29 cellular contexts compared by ENCODE assay signal in genomic region chr1:11294951-11295350, GRCh38. TPM values are rescaled to one million over a fixed set of nuclear protein-coding genes. Genes with fewer than 3 reads are reported as not detected.
DNase-seq lines count a peak whose midpoint lies in the region; ATAC-seq and TF ChIP-seq lines count a peak whose summit lies in the region.
"Had no signal": no experiment of that assay in that cellular context is flagged by ENCODE, and none has a peak within 500 bp of the region (broad histone marks: within the 10 kb centered on the region; RNA-seq: fewer than 3 reads in every experiment).

No MANE protein-coding gene starts in this region.

- no peak overlapping the region for H3K27ac ChIP-seq in CD8-positive, alpha-beta T cell (ENCODE audit: low read depth, low read length)
- H3K27ac ChIP-seq: A549, adrenal gland, body of pancreas, dorsolateral prefrontal cortex, gastroesophageal sphincter, PC-9, tibial artery had no signal

- peak overlapping the region; percentile 63 for H3K27ac Mint-ChIP-seq in activated CD8-positive, alpha-beta memory T cell treated with anti-CD3 and anti-CD28 coated beads, Interleukin-2, amount 10 ng/mL, durations not matched to agents 7 days and 5 days
- peak overlapping the region; percentile 87 for H3K27ac Mint-ChIP-seq in CD8-positive, alpha-beta T cell
- H3K27ac Mint-ChIP-seq in activated CD8-positive, alpha-beta T cell treated with anti-CD3 and anti-CD28 coated beads, Interleukin-2, amount 10 ng/mL, durations not matched to agents 7 days and 5 days: peak overlapping the region; percentile 89
- H3K27ac Mint-ChIP-seq in naive B cell: peak overlapping the region in 4 of 6 donors; percentile 33 to 76 (median 66)

- peaks cover 37% of the 10 kb centered on the region for H3K4me1 Mint-ChIP-seq in activated CD8-positive, alpha-beta memory T cell treated with anti-CD3 and anti-CD28 coated beads, Interleukin-2, amount 10 ng/mL, durations not matched to agents 7 days and 5 days
- peaks cover 41% of the 10 kb centered on the region for H3K4me1 Mint-ChIP-seq in CD8-positive, alpha-beta T cell (ENCODE audit: low read depth)
- peaks cover 51% of the 10 kb centered on the region for H3K4me1 Mint-ChIP-seq in activated CD8-positive, alpha-beta T cell treated with anti-CD3 and anti-CD28 coated beads, Interleukin-2, amount 10 ng/mL, durations not matched to agents 7 days and 5 days (ENCODE audit: low read depth)
- peaks cover 0 to 16% (median 10%) of the 10 kb centered on the region in 3 donors for H3K4me1 Mint-ChIP-seq in naive B cell

- no peak overlapping the region for H3K4me3 ChIP-seq in CD8-positive, alpha-beta T cell (ENCODE audit: low read depth, low read length)
- H3K4me3 ChIP-seq: A549, adrenal gland, body of pancreas, dorsolateral prefrontal cortex, gastroesophageal sphincter, PC-9, tibial artery had no signal

- intact Hi-C loops in CD8-positive, alpha-beta T cell (cut with DNase I, micrococcal nuclease): loop anchor here (1.0 to 5.0 kb wide), 2 partner anchors 53 to 258 kb away; no protein-coding TSS in a partner anchor

- POLR2A ChIA-PET in CD8-positive, alpha-beta T cell (lab: Charles Lee): interaction anchor here (0.5 to 1.2 kb wide), 3 partner anchors 11 to 270 kb away, joined by 3 to 4 read pairs (median 3); no protein-coding TSS in a partner anchor
- POLR2A ChIA-PET in activated CD8-positive, alpha-beta T cell treated with anti-CD3 and anti-CD28 coated beads, Interleukin-2, amount 10 ng/mL, durations not matched to agents 7 days and 5 days (lab: Charles Lee): interaction anchor here (0.7 kb wide), 1 partner anchor 10 kb away, joined by 4 read pairs; no protein-coding TSS in a partner anchor

- peaks cover 18% of the 10 kb centered on the region for H3K36me3 Mint-ChIP-seq in activated CD8-positive, alpha-beta memory T cell treated with anti-CD3 and anti-CD28 coated beads, Interleukin-2, amount 10 ng/mL, durations not matched to agents 7 days and 5 days
- peaks cover 43% of the 10 kb centered on the region for H3K36me3 Mint-ChIP-seq in CD8-positive, alpha-beta T cell
- peaks cover 43% of the 10 kb centered on the region for H3K36me3 Mint-ChIP-seq in activated CD8-positive, alpha-beta T cell treated with anti-CD3 and anti-CD28 coated beads, Interleukin-2, amount 10 ng/mL, durations not matched to agents 7 days and 5 days (ENCODE audit: low read depth)
- H3K36me3 Mint-ChIP-seq in naive B cell: peaks cover 0 to 5% of the 10 kb centered on the region in 2 donors

- peaks cover 16% of the 10 kb centered on the region for H3K4me1 ChIP-seq in CD8-positive, alpha-beta T cell (ENCODE audit: insufficient read depth, low read length)
- H3K4me1 ChIP-seq: A549, adrenal gland, body of pancreas, tibial artery had no signal

- CTCF ChIA-PET in activated CD8-positive, alpha-beta memory T cell treated with anti-CD3 and anti-CD28 coated beads, Interleukin-2, amount 10 ng/mL, durations not matched to agents 7 days and 5 days (lab: Charles Lee): interaction anchor here (1.1 kb wide), 2 partner anchors 13 to 25 kb away, joined by 3 to 4 read pairs; no protein-coding TSS in a partner anchor
- CTCF ChIA-PET in CD8-positive, alpha-beta T cell (lab: Charles Lee): interaction anchor here (0.8 to 3.0 kb wide), 8 partner anchors 10 to 351 kb away, joined by 3 to 35 read pairs (median 5); partner anchors contain the start of gene MTOR
- CTCF ChIA-PET in activated CD8-positive, alpha-beta T cell treated with anti-CD3 and anti-CD28 coated beads, Interleukin-2, amount 10 ng/mL, durations not matched to agents 7 days and 5 days (lab: Charles Lee): interaction anchor here (0.7 to 3.6 kb wide), 4 partner anchors 12 to 257 kb away, joined by 3 to 17 read pairs (median 8); no protein-coding TSS in a partner anchor

- no peaks in the 10 kb centered on the region for H3K9me3 ChIP-seq in CD8-positive, alpha-beta T cell (ENCODE audit: low read length)
- H3K9me3 ChIP-seq: A549, adrenal gland, body of pancreas, gastroesophageal sphincter, tibial artery had no signal

- no peaks in the 10 kb centered on the region for H3K9me3 Mint-ChIP-seq in activated CD8-positive, alpha-beta memory T cell treated with anti-CD3 and anti-CD28 coated beads, Interleukin-2, amount 10 ng/mL, durations not matched to agents 7 days and 5 days (ENCODE audit: low read depth)
- H3K9me3 Mint-ChIP-seq in CD8-positive, alpha-beta T cell: no peaks in the 10 kb centered on the region
- no peaks in the 10 kb centered on the region for H3K9me3 Mint-ChIP-seq in activated CD8-positive, alpha-beta T cell treated with anti-CD3 and anti-CD28 coated beads, Interleukin-2, amount 10 ng/mL, durations not matched to agents 7 days and 5 days (ENCODE audit: insufficient read depth)
- H3K9me3 Mint-ChIP-seq in naive B cell: peaks cover 0 to 2% (median 0%) of the 10 kb centered on the region in 7 donors

- no peak overlapping the region for H3K4me3 Mint-ChIP-seq in activated CD8-positive, alpha-beta memory T cell treated with anti-CD3 and anti-CD28 coated beads, Interleukin-2, amount 10 ng/mL, durations not matched to agents 7 days and 5 days
- H3K4me3 Mint-ChIP-seq in CD8-positive, alpha-beta T cell: no peak overlapping the region
- no peak overlapping the region for H3K4me3 Mint-ChIP-seq in activated CD8-positive, alpha-beta T cell treated with anti-CD3 and anti-CD28 coated beads, Interleukin-2, amount 10 ng/mL, durations not matched to agents 7 days and 5 days
- no peak overlapping the region for H3K4me3 Mint-ChIP-seq in naive B cell

- DNase-seq in activated CD8-positive, alpha-beta memory T cell treated with anti-CD3 and anti-CD28 coated beads, Interleukin-2, amount 10 ng/mL, durations not matched to agents 7 days and 5 days: no peak
- DNase-seq in activated CD8-positive, alpha-beta memory T cell treated with anti-CD3 and anti-CD28 coated beads, Interleukin-2, amount 50 U/mL, for 48 hours: no peak
- no peak for DNase-seq in CD8-positive, alpha-beta T cell
- DNase-seq in activated CD8-positive, alpha-beta T cell treated with anti-CD3 and anti-CD28 coated beads, Interleukin-2, amount 10 ng/mL, durations not matched to agents 7 days and 5 days: peak; percentile 41
- DNase-seq in naive B cell: no peak
- no peak for DNase-seq in A172 (ENCODE audit: low spot score)
- no peak for DNase-seq in NAMALWA (ENCODE audit: low spot score)
- DNase-seq in omental fat pad (ENCODE audit: low spot score): no peak
- DNase-seq: activated CD4-positive, alpha-beta T cell treated with anti-CD3 and anti-CD28 coated beads, Interleukin-2, amount 50 U/mL, for 1 hour; adrenal gland; AML-193; body of pancreas; cerebellar nuclear complex; DMS53; dorsolateral prefrontal cortex; hippocampal formation; left cardiac atrium; mesenchymal stem cell; NCI-H1092; NCI-H187; NCI-H2171; NCI-H524 treated with DMSO at 0.1 percent for 48 hours; occipital lobe; PC-9; tibial artery had no signal

- no peak for TF ChIP-seq CTCF in CD8-positive, alpha-beta T cell (IDR thresholded peaks at IDR 0.05)
- TF ChIP-seq CTCF in omental fat pad (IDR thresholded peaks at IDR 0.05): no peak

- peaks cover 4% of the 10 kb centered on the region for H3K36me3 ChIP-seq in CD8-positive, alpha-beta T cell (ENCODE audit: insufficient read depth, low read length)
- H3K36me3 ChIP-seq: adrenal gland had no signal

- no peak for ATAC-seq in activated CD8-positive, alpha-beta memory T cell treated with anti-CD3 and anti-CD28 coated beads, Interleukin-2, amount 10 ng/mL, durations not matched to agents 7 days and 5 days
- no peak for ATAC-seq in CD8-positive, alpha-beta T cell
- peak; percentile 62 for ATAC-seq in activated CD8-positive, alpha-beta T cell treated with anti-CD3 and anti-CD28 coated beads, Interleukin-2, amount 10 ng/mL, durations not matched to agents 7 days and 5 days
- ATAC-seq in naive B cell (ENCODE audit: low read depth in 2 of 2) (no peak), omental fat pad (ENCODE audit: low FRiP score) (no peak)
- ATAC-seq: A549, body of pancreas, gastroesophageal sphincter, left cardiac atrium, Right ventricle myocardium inferior, SK-N-SH treated with all-trans-retinoic acid at 6 μM for 48 hours had no signal

- no peaks in the 10 kb centered on the region for H3K27me3 Mint-ChIP-seq in activated CD8-positive, alpha-beta memory T cell treated with anti-CD3 and anti-CD28 coated beads, Interleukin-2, amount 10 ng/mL, durations not matched to agents 7 days and 5 days
- no peaks in the 10 kb centered on the region for H3K27me3 Mint-ChIP-seq in CD8-positive, alpha-beta T cell (ENCODE audit: low read depth)
- no peaks in the 10 kb centered on the region for H3K27me3 Mint-ChIP-seq in activated CD8-positive, alpha-beta T cell treated with anti-CD3 and anti-CD28 coated beads, Interleukin-2, amount 10 ng/mL, durations not matched to agents 7 days and 5 days (ENCODE audit: low read depth)
- H3K27me3 Mint-ChIP-seq in naive B cell: no peaks in the 10 kb centered on the region

- no peaks in the 10 kb centered on the region for H3K27me3 ChIP-seq in CD8-positive, alpha-beta T cell (ENCODE audit: insufficient read depth, low read length)
- H3K27me3 ChIP-seq: adrenal gland, body of pancreas, dorsolateral prefrontal cortex, gastroesophageal sphincter, tibial artery had no signal

RNA-seq across cellular contexts. Expression of gene UBIAD1, which starts 22.0 kb away (rescaled TPM):
- total RNA-seq in activated CD8-positive, alpha-beta memory T cell treated with anti-CD3 and anti-CD28 coated beads, Interleukin-2, amount 10 ng/mL, durations not matched to agents 7 days and 5 days: 10 to 100 TPM; 21.9 to 25.9 TPM
- total RNA-seq in CD8-positive, alpha-beta T cell: 10 to 100 TPM; 15.9 to 18.2 TPM
- total RNA-seq in activated CD8-positive, alpha-beta T cell treated with anti-CD3 and anti-CD28 coated beads, Interleukin-2, amount 10 ng/mL, durations not matched to agents 7 days and 5 days: 10 to 100 TPM; 30.8 to 33.7 TPM
- polyA plus RNA-seq in naive B cell (ENCODE audit: low read depth in 6 of 6): 10 to 100 TPM; 45.2 to 75.2 (median 49.1) TPM
- total RNA-seq in A172 (2014; rRNA removed; shearing (Covaris generic)): 5.1 and 7.6 TPM in 2 replicates
- total RNA-seq in omental fat pad: 10 to 100 TPM in 3 of 4 donors, 1 to 10 TPM in 1; 9.3 to 28.2 (median 12.2) TPM

RNA-seq across cellular contexts. Expression of gene MTOR, which starts 32.6 kb away (rescaled TPM):
- total RNA-seq in activated CD8-positive, alpha-beta memory T cell treated with anti-CD3 and anti-CD28 coated beads, Interleukin-2, amount 10 ng/mL, durations not matched to agents 7 days and 5 days: 10 to 100 TPM; 50.1 to 52.0 TPM
- total RNA-seq in CD8-positive, alpha-beta T cell: 10 to 100 TPM; 24.7 to 25.1 TPM
- total RNA-seq in activated CD8-positive, alpha-beta T cell treated with anti-CD3 and anti-CD28 coated beads, Interleukin-2, amount 10 ng/mL, durations not matched to agents 7 days and 5 days: 10 to 100 TPM; 55.9 to 57.5 TPM
- 10 to 100 TPM in 1 of 6 donors, 1 to 10 TPM in 4, under 1 TPM in 1; 0.88 to 10.3 (median 4.6) TPM for polyA plus RNA-seq in naive B cell (ENCODE audit: low read depth in 6 of 6)
- 20.6 and 27.7 TPM in 2 replicates for total RNA-seq in A172 (2014; rRNA removed; shearing (Covaris generic))
- total RNA-seq in omental fat pad: 10 to 100 TPM; 38.0 to 48.2 (median 43.6) TPM
